25 cellular contexts compared by ENCODE assay signal in genomic region chr19:31834070-31834469, GRCh38.
"Had no signal": no experiment of that assay in that cellular context is flagged by ENCODE, and none has a peak within 500 bp of the region (broad histone marks: within the 10 kb centered on the region; RNA-seq: fewer than 3 reads in every experiment).

No MANE protein-coding gene starts in this region.

- H3K4me3 ChIP-seq: stomach, suprapubic skin, testis, thoracic aorta, thyroid gland, tibial artery, tibial nerve, transverse colon, upper lobe of left lung, upper lobe of right lung, uterus, vagina had no signal

- FAIRE-seq: urothelium cell line had no signal

- H3K9me3 ChIP-seq: suprapubic skin, testis, thoracic aorta, thyroid gland, transverse colon, upper lobe of left lung, upper lobe of right lung, uterus, vagina had no signal

- H3K36me3 ChIP-seq: stomach, suprapubic skin, thoracic aorta, thyroid gland, tibial artery, tibial nerve, transverse colon, upper lobe of left lung, upper lobe of right lung, uterus, vagina had no signal

- H3K27ac ChIP-seq: stomach, suprapubic skin, testis, thoracic aorta, thyroid gland, tibial artery, tibial nerve, transverse colon, upper lobe of left lung, upper lobe of right lung, uterus, vagina had no signal

- H3K4me1 ChIP-seq: stomach, suprapubic skin, tibial artery, transverse colon, upper lobe of left lung, upper lobe of right lung, uterus, vagina had no signal

- DNase-seq: stimulated activated CD4-positive, alpha-beta T cell treated with anti-CD3 and anti-CD28 coated beads, Interleukin-2, amount 100 ng/mL, for 48 hours; stimulated activated CD4-positive, alpha-beta T cell treated with anti-CD3 and anti-CD28 coated beads, Interleukin-4, amount 100 ng/mL, for 1 hour; stimulated activated CD4-positive, alpha-beta T cell treated with anti-CD3 and anti-CD28 coated beads, Interleukin-4, amount 100 ng/mL, for 24 hours; stimulated activated CD4-positive, alpha-beta T cell treated with anti-CD3 and anti-CD28 coated beads, Interleukin-4, amount 100 ng/mL, for 4 hours; stimulated activated CD8-positive, alpha-beta memory T cell treated with anti-CD3 and anti-CD28 coated beads, Interleukin-4, amount 100 ng/mL, for 48 hours; stimulated activated naive B cell treated with anti-CD40 and anti-IgM and Interleukin-4, amounts not matched to agents 10 μg/mL and 1 μg/mL and 100 μg/mL, for 72 hours; stimulated activated naive CD4-positive, alpha-beta T cell; stimulated activated naive CD4-positive, alpha-beta T cell treated with Interleukin-2 at 50 U/mL for 16 hours; stimulated activated naive CD8-positive, alpha-beta T cell treated with anti-CD3 and anti-CD28 coated beads, Interleukin-15, amount 100 ng/mL, for 72 hours; stimulated activated naive CD8-positive, alpha-beta T cell treated with anti-CD3 and anti-CD28 coated beads, Interleukin-15, Interleukin-2, amounts not matched to agents 100 U/mL and 50 U/mL, for 24 hours; stomach; substantia nigra; testis; thyroid gland; tibial artery; transverse colon; trophoblast cell; upper lobe of left lung; upper lobe of right lung; uterus had no signal
